In the genomic region with DNA sequence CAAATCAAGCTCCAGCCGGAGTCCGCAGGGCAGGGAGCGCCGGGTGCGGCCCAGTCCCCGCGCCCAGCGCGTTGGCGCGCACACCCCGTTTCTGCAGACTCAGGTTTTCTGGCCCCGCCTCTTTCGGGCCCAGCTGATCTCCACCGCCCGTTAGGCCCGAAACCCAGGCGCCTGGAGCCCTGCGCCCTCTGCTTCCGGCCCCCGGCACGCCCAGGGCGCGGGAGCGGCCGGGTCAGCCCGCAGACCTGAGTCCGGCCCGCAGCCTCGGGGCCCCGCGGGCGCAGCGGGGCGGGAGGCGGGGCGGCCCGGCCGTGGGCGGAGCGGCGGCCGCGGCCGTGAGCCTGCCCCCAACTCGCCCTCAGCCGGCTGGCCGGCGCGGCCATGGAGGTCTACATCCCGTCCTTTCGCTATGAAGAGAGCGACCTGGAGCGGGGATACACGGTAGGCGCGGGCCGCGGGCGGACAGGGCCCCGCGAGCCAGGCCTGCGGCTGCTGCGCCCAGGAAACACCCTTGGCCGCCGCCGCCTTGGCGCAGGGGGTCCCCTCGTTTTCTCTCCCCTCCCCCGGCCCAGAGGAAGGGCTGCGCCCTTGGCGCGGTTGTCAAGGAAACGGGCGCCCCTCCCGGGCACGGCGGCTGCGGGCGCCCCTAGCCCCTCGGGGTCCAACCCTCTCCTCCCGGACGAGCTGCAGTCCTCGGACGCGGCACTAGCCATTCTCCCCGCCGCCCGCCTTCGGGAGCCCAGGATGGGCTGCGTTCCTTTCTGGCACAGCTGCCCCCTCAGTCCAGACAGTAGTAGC, we compare ENCODE assay signal across 8 cellular contexts. TPM values are rescaled to one million over a fixed set of nuclear protein-coding genes. Genes with fewer than 3 reads are reported as not detected.
DNase-seq lines count a peak whose midpoint lies in the region; ATAC-seq and TF ChIP-seq lines count a peak whose summit lies in the region.

Gene SNX24, plus strand, starts transcription at position 361 of the 798 bp plus-strand sequence. Its CDS starts 21 bp downstream, at position 382.

- no peaks in the 10 kb centered on the region; the same call in 1 of the 2 replicates for H3K27me3 ChIP-seq in H7 (ENCODE audit: control insufficient read depth, insufficient read depth, low read length)
- no peaks in the 10 kb centered on the region for H3K27me3 ChIP-seq in right cardiac atrium (ENCODE audit: control insufficient read depth, insufficient read depth)
- no peaks in the 10 kb centered on the region for H3K27me3 ChIP-seq in psoas muscle (ENCODE audit: insufficient read depth in 3 of 3, low read length in 2 of 3)

- H3K36me3 ChIP-seq in H7 (replicated peaks; ENCODE audit: control insufficient read depth, insufficient read depth, low read length) (no peaks in the 10 kb centered on the region), psoas muscle (ENCODE audit: insufficient read depth in 1 of 2, low read depth in 1 of 2) (no peaks in the 10 kb centered on the region), urinary bladder (ENCODE audit: insufficient read depth) (no peaks in the 10 kb centered on the region)

- under 1% methylated on average over 91 of the region's 91 CpGs for WGBS in right cardiac atrium
- 0 to 1% (median 0%) methylated on average over 59 to 91 of the region's 91 CpGs for WGBS in psoas muscle, 3 donors
- WGBS in urinary bladder: under 1% methylated on average over 91 of the region's 91 CpGs

- H3K4me3 ChIP-seq in H7 (ENCODE audit: insufficient read depth, low read depth, low read length) (peak within 1 kb of the TSS; percentile 81), right cardiac atrium (ENCODE audit: low read length) (peak within 1 kb of the TSS; percentile 80), psoas muscle (peak within 1 kb of the TSS; percentile 98), urinary bladder (ENCODE audit: low read depth, low read length) (peak within 1 kb of the TSS; percentile 91)

- H3K4me3 Mint-ChIP-seq in T-helper 1 cell treated with Interleukin-12 subunit alpha and Interleukin-12 subunit beta and Interleukin-4 antibody, amounts not matched to agents 30 μg/mL and 1 μg/mL, for 36 hours: peak within 1 kb of the TSS; percentile 82

- H3K27me3 Mint-ChIP-seq in T-helper 1 cell treated with Interleukin-12 subunit alpha and Interleukin-12 subunit beta and Interleukin-4 antibody, amounts not matched to agents 30 μg/mL and 1 μg/mL, for 36 hours (ENCODE audit: low read depth): peaks cover 40% of the 10 kb centered on the region

- peaks cover 13% of the 10 kb centered on the region for H3K4me1 Mint-ChIP-seq in T-helper 1 cell treated with Interleukin-12 subunit alpha and Interleukin-12 subunit beta and Interleukin-4 antibody, amounts not matched to agents 30 μg/mL and 1 μg/mL, for 36 hours (ENCODE audit: low read depth)

- H3K9me3 Mint-ChIP-seq in T-helper 1 cell treated with Interleukin-12 subunit alpha and Interleukin-12 subunit beta and Interleukin-4 antibody, amounts not matched to agents 30 μg/mL and 1 μg/mL, for 36 hours: no peaks in the 10 kb centered on the region

- DNase-seq in H7: peak; percentile 94
- DNase-seq in LoVo (ENCODE audit: low spot score): peak; percentile 87
- peak in 57 of 58 donors; percentile 20 to 86 (median 71) for DNase-seq in anterior cingulate cortex (lab: John Stamatoyannopoulos, UW)
- peak; percentile 87 to 95 (median 93) for DNase-seq in right cardiac atrium
- DNase-seq in psoas muscle: peak; percentile 87 to 92

- H3K36me3 Mint-ChIP-seq in T-helper 1 cell treated with Interleukin-12 subunit alpha and Interleukin-12 subunit beta and Interleukin-4 antibody, amounts not matched to agents 30 μg/mL and 1 μg/mL, for 36 hours (ENCODE audit: low read depth): no peaks in the 10 kb centered on the region

- TF ChIP-seq CTCF in psoas muscle (IDR thresholded peaks at IDR 0.05): no peak

- peak within 1 kb of the TSS; percentile 26 for H3K27ac Mint-ChIP-seq in T-helper 1 cell treated with Interleukin-12 subunit alpha and Interleukin-12 subunit beta and Interleukin-4 antibody, amounts not matched to agents 30 μg/mL and 1 μg/mL, for 36 hours

- peak; percentile 40 for TF ChIP-seq POLR2A in GM10847 (IDR thresholded peaks at IDR 0.05; ENCODE audit: extremely low read depth, insufficient read length)

- H3K4me1 ChIP-seq in right cardiac atrium (ENCODE audit: control insufficient read depth, insufficient read depth, low read length): peaks cover 3% of the 10 kb centered on the region
- peaks cover 13% of the 10 kb centered on the region for H3K4me1 ChIP-seq in psoas muscle
- no peaks in the 10 kb centered on the region for H3K4me1 ChIP-seq in urinary bladder (ENCODE audit: insufficient read depth)

- intact Hi-C loops in right cardiac atrium (cut with DNase I) (loop anchor here in 1 of 4 donors (10.0 kb wide), 1 partner anchor 189 kb away; the partner anchor contains the start of gene PPIC), psoas muscle (cut with DNase I) (loop anchor here in 1 of 2 donors (2.0 to 10.0 kb wide), 3 partner anchors 71 to 239 kb away; partner anchors contain the start of genes PPIC, PRDM6 and SNX2)

- H3K9me3 ChIP-seq in right cardiac atrium (ENCODE audit: control insufficient read depth, low read length): no peaks in the 10 kb centered on the region
- H3K9me3 ChIP-seq in psoas muscle: no peaks in the 10 kb centered on the region

- ATAC-seq in right cardiac atrium (peak; percentile 95 to 96), psoas muscle (peak; percentile 85 to 93 (median 92))

- peak within 1 kb of the TSS; percentile 87 for H3K27ac ChIP-seq in right cardiac atrium (ENCODE audit: low read length)
- H3K27ac ChIP-seq in psoas muscle: peak within 1 kb of the TSS; percentile 83
- H3K27ac ChIP-seq in urinary bladder (ENCODE audit: low read depth): peak within 1 kb of the TSS; percentile 80

RNA-seq across cellular contexts. Expression of gene SNX24, which starts in this region (rescaled TPM):
- total RNA-seq in H7 (2014; rRNA removed; shearing (Covaris generic)): 15.9 and 16.6 TPM in 2 replicates
- total RNA-seq in right cardiac atrium (10 to 100 TPM; 11.5 to 14.9 (median 13.8) TPM), psoas muscle (10 to 100 TPM in 2 of 4 donors, 1 to 10 TPM in 2; 8.8 to 11.9 (median 10.0) TPM), urinary bladder (26.1 TPM)
- polyA plus RNA-seq in right cardiac atrium (11.3 TPM), psoas muscle (10 to 100 TPM in 1 of 3 donors, 1 to 10 TPM in 2; 7.5 to 10.7 (median 10.0) TPM), urinary bladder (8.3 TPM)

Comparison
In these comparisons a context has a peak if more than half of its experiments do, and no peak if none do; other contexts are left out.
1. Peak in every context shown above with its lines: DNase-seq, ATAC-seq, H3K4me3 ChIP-seq and H3K27ac ChIP-seq.